ENCODE assay signal across 9 cellular contexts in the genomic region with DNA sequence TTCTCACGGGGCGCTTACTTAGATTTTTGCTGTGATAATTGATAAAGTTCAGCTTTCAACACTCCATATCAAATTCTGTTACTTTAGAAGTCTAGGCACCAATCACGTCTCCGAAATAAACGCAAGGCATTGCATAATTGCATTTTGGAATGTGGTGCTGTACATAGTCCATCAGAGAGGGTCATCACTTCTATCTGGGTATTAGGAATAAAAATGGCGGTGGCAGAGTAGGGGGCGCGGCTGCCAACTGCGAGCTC. TPM values are rescaled to one million over a fixed set of nuclear protein-coding genes. Genes with fewer than 3 reads are reported as not detected.
A peak's percentile ranks its signal among the peaks of the same experiment; 100 is the strongest.
DNase-seq lines count a peak whose midpoint lies in the region; ATAC-seq and TF ChIP-seq lines count a peak whose summit lies in the region.
"Had no signal": no experiment of that assay in that cellular context is flagged by ENCODE, and none has a peak within 500 bp of the region (broad histone marks: within the 10 kb centered on the region; RNA-seq: fewer than 3 reads in every experiment).

No MANE protein-coding gene starts in this region.

- peaks cover 52% of the 10 kb centered on the region for H3K4me1 ChIP-seq in DOHH2 (ENCODE audit: control insufficient read depth, low read length)
- H3K4me1 ChIP-seq in SJCRH30: peaks cover 7% of the 10 kb centered on the region
- peaks cover 61 to 82% (median 69%) of the 10 kb centered on the region in 3 donors for H3K4me1 ChIP-seq in esophagus squamous epithelium
- peaks cover 33% of the 10 kb centered on the region for H3K4me1 ChIP-seq in psoas muscle

- H3K4me3 ChIP-seq in DOHH2 (ENCODE audit: low read length): peak overlapping the region; percentile 57
- H3K4me3 ChIP-seq in SJCRH30: peak overlapping the region; percentile 10; the same call in 1 of the 2 replicates
- peak overlapping the region in 3 of 4 donors; percentile 78 to 87 (median 82) for H3K4me3 ChIP-seq in esophagus squamous epithelium
- peak overlapping the region; percentile 83 for H3K4me3 ChIP-seq in psoas muscle

- no peak for ATAC-seq in psoas muscle

- H3K9me3 ChIP-seq in DOHH2 (ENCODE audit: control insufficient read depth, insufficient read depth, low read length): no peaks in the 10 kb centered on the region
- no peaks in the 10 kb centered on the region for H3K9me3 ChIP-seq in SJCRH30 (replicated peaks)
- H3K9me3 ChIP-seq in esophagus squamous epithelium: no peaks in the 10 kb centered on the region
- no peaks in the 10 kb centered on the region for H3K9me3 ChIP-seq in psoas muscle
- H3K9me3 ChIP-seq: adrenal gland had no signal

- peaks cover 68% of the 10 kb centered on the region for H3K79me2 ChIP-seq in DOHH2 (ENCODE audit: control insufficient read depth, low read length)

- intact Hi-C loops in esophagus squamous epithelium (cut with DNase I) (loop anchor here (10.0 kb wide), 1 partner anchor 149 kb away; the partner anchor contains the start of genes GNL3 and PBRM1), psoas muscle (cut with DNase I) (loop anchor here in 1 of 2 donors (5.0 kb wide), 1 partner anchor 64 kb away; no protein-coding TSS in a partner anchor)

- no peak for TF ChIP-seq POLR2A in esophagus squamous epithelium (IDR thresholded peaks at IDR 0.05)

- TF ChIP-seq CTCF in DOHH2 (IDR thresholded peaks at IDR 0.05; ENCODE audit: low read depth, low read length, poor library complexity, severe bottlenecking) (no peak), esophagus squamous epithelium (IDR thresholded peaks at IDR 0.05) (no peak), psoas muscle (IDR thresholded peaks at IDR 0.05) (no peak)

- no peaks in the 10 kb centered on the region for H3K9me2 ChIP-seq in DOHH2 (replicated peaks; ENCODE audit: control insufficient read depth, low read length)

- WGBS in esophagus squamous epithelium, 2 donors: 10 to 11% methylated on average over 6 to 9 of the region's 9 CpGs
- 8 to 15% (median 10%) methylated on average over 9 of the region's 9 CpGs for WGBS in psoas muscle, 3 donors

- H3K27me3 ChIP-seq in DOHH2 (ENCODE audit: control insufficient read depth, low read length) (no peaks in the 10 kb centered on the region), SJCRH30 (no peaks in the 10 kb centered on the region), esophagus squamous epithelium (no peaks in the 10 kb centered on the region), psoas muscle (ENCODE audit: insufficient read depth in 3 of 3, low read length in 2 of 3) (no peaks in the 10 kb centered on the region)
- H3K27me3 ChIP-seq: adrenal gland had no signal

- H3K4me2 ChIP-seq in DOHH2 (ENCODE audit: low read length): peak overlapping the region; percentile 75

- H3K27ac ChIP-seq in DOHH2 (ENCODE audit: low read depth, low read length): no peak overlapping the region
- no peak overlapping the region for H3K27ac ChIP-seq in SJCRH30
- H3K27ac ChIP-seq in esophagus squamous epithelium: peak overlapping the region in 3 of 4 donors; percentile 92 to 95 (median 92)
- peak overlapping the region; percentile 96 for H3K27ac ChIP-seq in psoas muscle

- H4K20me1 ChIP-seq in DOHH2 (ENCODE audit: control insufficient read depth, insufficient read depth, low read depth, low read length): peaks cover 21% of the 10 kb centered on the region

- DNase-seq in SJCRH30 (no peak), esophagus squamous epithelium (lab: John Stamatoyannopoulos, UW) (no peak), psoas muscle (no peak), GDM1 (lab: John Stamatoyannopoulos, UW) (no peak), mucosa of gallbladder (ENCODE audit: low spot score) (no peak), middle frontal gyrus (ENCODE audit: extremely low spot score, low spot score) (no peak), MV-4-11 (lab: John Stamatoyannopoulos, UW) (no peak)

- H3F3A ChIP-seq in DOHH2 (ENCODE audit: control insufficient read depth, insufficient read depth): peaks cover 15% of the 10 kb centered on the region

- peaks cover 44% of the 10 kb centered on the region for H3K36me3 ChIP-seq in DOHH2 (ENCODE audit: control insufficient read depth, low read length)
- H3K36me3 ChIP-seq in SJCRH30: 0 out of 2 replicates have a peak, but pooled peaks cover 4% of the 10 kb centered on the region
- peaks cover 0 to 18% (median 0%) of the 10 kb centered on the region in 3 donors for H3K36me3 ChIP-seq in esophagus squamous epithelium
- H3K36me3 ChIP-seq in psoas muscle (ENCODE audit: insufficient read depth in 1 of 2, low read depth in 1 of 2): peaks cover 0 to 7% of the 10 kb centered on the region in 2 donors
- H3K36me3 ChIP-seq: adrenal gland had no signal

RNA-seq across cellular contexts. Expression of gene UQCC5, which starts 0.4 kb away (rescaled TPM):
- 12.7 and 13.2 TPM in 2 replicates for total RNA-seq in SJCRH30 (2014; rRNA removed; shearing (Covaris generic))
- total RNA-seq in esophagus squamous epithelium (1 to 10 TPM in 3 of 4 donors, under 1 TPM in 1; 0.32 to 5.1 (median 1.9) TPM), psoas muscle (10 to 100 TPM; 29.5 to 32.7 (median 31.0) TPM), mucosa of gallbladder (14.6 TPM)
- polyA plus RNA-seq in psoas muscle: 10 to 100 TPM; 34.4 to 95.4 (median 67.9) TPM

RNA-seq across cellular contexts. Expression of gene NT5DC2, which starts 2.4 kb away (rescaled TPM):
- 140 and 152 TPM in 2 replicates for total RNA-seq in SJCRH30 (2014; rRNA removed; shearing (Covaris generic))
- total RNA-seq in esophagus squamous epithelium: 10 to 100 TPM; 58.9 to 79.5 (median 70.2) TPM
- total RNA-seq in psoas muscle: 10 to 100 TPM in 2 of 4 donors, 1 to 10 TPM in 2; 6.8 to 13.7 (median 10.4) TPM
- 10 to 100 TPM in 2 of 3 donors, 1 to 10 TPM in 1; 8.8 to 10.5 (median 10.3) TPM for polyA plus RNA-seq in psoas muscle
- 20.3 TPM for total RNA-seq in mucosa of gallbladder

RNA-seq across cellular contexts. Expression of gene STAB1, which starts 40.9 kb away (rescaled TPM):
- not detected in 2 replicates for total RNA-seq in SJCRH30 (2014; rRNA removed; shearing (Covaris generic))
- total RNA-seq in esophagus squamous epithelium (10 to 100 TPM in 3 of 4 donors, 1 to 10 TPM in 1; 5.6 to 69.4 (median 32.3) TPM), psoas muscle (10 to 100 TPM; 29.0 to 47.5 (median 41.9) TPM), mucosa of gallbladder (222 TPM)
- polyA plus RNA-seq in psoas muscle: 10 to 100 TPM; 15.9 to 27.4 (median 22.5) TPM

Comparison
In these comparisons a context has a peak if more than half of its experiments do, and no peak if none do; other contexts are left out.
1. H3K27ac ChIP-seq: peak in esophagus squamous epithelium (3 of 4) and psoas muscle (single experiment); none in DOHH2 (single experiment) and SJCRH30 (single experiment).
2. H3K4me3 ChIP-seq: peak in every context shown above with its lines; median percentile 83 in psoas muscle; 82 in esophagus squamous epithelium; 57 in DOHH2; 10 in SJCRH30.